In the genomic region with DNA sequence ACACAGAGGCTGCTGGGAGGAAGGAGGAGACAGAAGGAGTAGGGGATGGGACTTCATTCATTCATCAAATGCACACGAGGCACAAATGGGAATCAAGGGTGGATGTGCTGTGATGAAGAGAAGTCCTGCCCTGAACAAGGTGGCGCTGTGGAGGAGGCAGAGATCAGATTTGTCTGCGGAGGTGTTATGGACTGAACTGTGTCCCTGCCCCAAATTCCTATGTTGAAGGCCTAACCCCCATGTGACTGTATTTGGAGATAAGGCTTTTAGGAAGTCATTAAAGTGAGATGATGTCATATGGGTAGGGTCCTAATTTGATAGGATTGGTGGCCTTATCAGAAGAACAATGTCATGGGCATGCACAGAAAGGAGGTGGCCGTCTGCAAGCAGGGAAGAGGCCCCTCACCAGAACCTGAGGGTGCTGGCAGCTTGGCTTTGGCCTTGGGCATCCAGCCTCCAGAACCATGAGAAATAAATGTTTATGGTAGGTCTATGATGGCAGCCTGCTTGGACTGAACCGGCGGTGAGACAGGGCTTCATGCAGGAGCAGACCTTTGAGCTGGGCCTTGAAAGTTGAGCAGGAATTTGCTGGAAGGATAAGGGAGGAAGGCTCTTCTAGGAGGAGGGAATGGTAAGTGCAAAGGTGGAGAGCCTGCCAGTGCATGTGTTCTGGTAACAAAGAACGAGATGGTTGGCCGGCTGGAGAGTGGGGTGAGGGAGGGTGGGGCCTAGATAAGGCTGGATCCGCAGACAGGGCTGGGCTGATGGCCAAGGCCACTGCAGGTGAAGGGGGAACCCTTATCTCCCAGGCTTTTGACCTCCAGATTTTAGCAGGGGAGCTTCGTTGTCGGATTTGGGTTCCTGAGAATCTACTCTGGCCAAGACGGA, we compare ENCODE assay signal across 1 cellular context.
TF ChIP-seq lines count a peak whose summit lies in the region.

No MANE protein-coding gene starts in this region.

TF ChIP-seq in HEK293, 187 proteins besides CTCF, POLR2A, EP300 and RAD21 (continued from another document and continues in another):
- no peak for TF ChIP-seq ZNF488 (tag by site-specific recombination; IDR thresholded peaks at IDR 0.05)
- TF ChIP-seq ZNF660 (tag by site-specific recombination; IDR thresholded peaks at IDR 0.05), result no peak; the same call in 1 of the 2 replicates
- no peak for TF ChIP-seq ZNF132 (tag by site-specific recombination; IDR thresholded peaks at IDR 0.05; ENCODE audit: borderline replicate concordance)
- TF ChIP-seq SP2 (tag by site-specific recombination; IDR thresholded peaks at IDR 0.05), result peak; percentile 43
- TF ChIP-seq, protein P1, sequence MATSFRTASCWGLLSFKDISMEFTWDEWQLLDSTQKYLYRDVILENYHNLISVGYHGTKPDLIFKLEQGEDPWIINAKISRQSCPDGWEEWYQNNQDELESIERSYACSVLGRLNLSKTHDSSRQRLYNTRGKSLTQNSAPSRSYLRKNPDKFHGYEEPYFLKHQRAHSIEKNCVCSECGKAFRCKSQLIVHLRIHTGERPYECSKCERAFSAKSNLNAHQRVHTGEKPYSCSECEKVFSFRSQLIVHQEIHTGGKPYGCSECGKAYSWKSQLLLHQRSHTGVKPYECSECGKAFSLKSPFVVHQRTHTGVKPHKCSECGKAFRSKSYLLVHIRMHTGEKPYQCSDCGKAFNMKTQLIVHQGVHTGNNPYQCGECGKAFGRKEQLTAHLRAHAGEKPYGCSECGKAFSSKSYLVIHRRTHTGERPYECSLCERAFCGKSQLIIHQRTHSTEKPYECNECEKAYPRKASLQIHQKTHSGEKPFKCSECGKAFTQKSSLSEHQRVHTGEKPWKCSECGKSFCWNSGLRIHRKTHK (tag by site-specific recombination; IDR thresholded peaks at IDR 0.05), result no peak
- TF ChIP-seq ZNF645 (tag by site-specific recombination; IDR thresholded peaks at IDR 0.05), result no peak
- TF ChIP-seq TCF7L2 (IDR thresholded peaks at IDR 0.05; ENCODE audit: borderline replicate concordance, low read depth, low read length), result no peak
- TF ChIP-seq MZF1 (tag by site-specific recombination; IDR thresholded peaks at IDR 0.05; ENCODE audit: borderline replicate concordance), result no peak
- TF ChIP-seq GFI1B (tag by site-specific recombination; IDR thresholded peaks at IDR 0.05), result no peak
- no peak for TF ChIP-seq ZNF19 (tag by site-specific recombination; IDR thresholded peaks at IDR 0.05; ENCODE audit: low read depth)
- TF ChIP-seq ZNF391 (tag by site-specific recombination; IDR thresholded peaks at IDR 0.05; ENCODE audit: borderline replicate concordance, low read depth), result no peak
- no peak for TF ChIP-seq ZIC2 (tag by site-specific recombination; IDR thresholded peaks at IDR 0.05)
- TF ChIP-seq MEIS1 (CRISPR knock-in tag; IDR thresholded peaks at IDR 0.05; ENCODE audit: borderline replicate concordance), result no peak
- no peak for TF ChIP-seq ZNF791 (tag by site-specific recombination; IDR thresholded peaks at IDR 0.05)
- no peak for TF ChIP-seq ZNF544 (tag by site-specific recombination; IDR thresholded peaks at IDR 0.05)
- TF ChIP-seq ZSCAN16 (tag by site-specific recombination; IDR thresholded peaks at IDR 0.05), result no peak; the same call in 1 of the 2 replicates
- TF ChIP-seq KLF8 (tag by site-specific recombination; IDR thresholded peaks at IDR 0.05), result no peak
- TF ChIP-seq ZNF624 (tag by site-specific recombination; IDR thresholded peaks at IDR 0.05), result no peak
- peak; percentile 52; the same call in 1 of the 2 replicates for TF ChIP-seq ZNF398 (tag by site-specific recombination; IDR thresholded peaks at IDR 0.05)
- no peak for TF ChIP-seq HOXD13 (CRISPR knock-in tag; IDR thresholded peaks at IDR 0.05; ENCODE audit: borderline replicate concordance)
- TF ChIP-seq ZNF366 (tag by site-specific recombination; conservative IDR thresholded peaks at IDR 0.05), result peak; percentile 73
- no peak for TF ChIP-seq BCL6B (tag by site-specific recombination; IDR thresholded peaks at IDR 0.05)
- no peak for TF ChIP-seq ZNF184 (tag by site-specific recombination; IDR thresholded peaks at IDR 0.05)
- peak; percentile 66; the same call in 1 of the 2 replicates for TF ChIP-seq ZNF148 (tag by site-specific recombination; IDR thresholded peaks at IDR 0.05; ENCODE audit: borderline replicate concordance)
- 0 out of 2 replicates have a peak, but pooled peaks have one; percentile 17 for TF ChIP-seq ZNF621 (tag by site-specific recombination; IDR thresholded peaks at IDR 0.05)
- no peak for TF ChIP-seq GLIS2 (tag by site-specific recombination; IDR thresholded peaks at IDR 0.05)
- no peak for TF ChIP-seq ZNF146 (tag by site-specific recombination; IDR thresholded peaks at IDR 0.05)
- TF ChIP-seq ZNF530 (tag by site-specific recombination; IDR thresholded peaks at IDR 0.05; ENCODE audit: low read depth), result peak; percentile 6; the same call in 1 of the 2 replicates
- no peak for TF ChIP-seq ZNF423 (tag by site-specific recombination; IDR thresholded peaks at IDR 0.05)
- no peak for TF ChIP-seq ZNF585B (tag by site-specific recombination; IDR thresholded peaks at IDR 0.05)
- no peak for TF ChIP-seq ZFP41 (tag by site-specific recombination; IDR thresholded peaks at IDR 0.05; ENCODE audit: borderline replicate concordance)
- TF ChIP-seq ZNF121 (tag by site-specific recombination; IDR thresholded peaks at IDR 0.05), result no peak
- TF ChIP-seq ZBTB44 (tag by site-specific recombination; IDR thresholded peaks at IDR 0.05), result no peak
- TF ChIP-seq ZNF76 (tag by site-specific recombination; IDR thresholded peaks at IDR 0.05; ENCODE audit: borderline replicate concordance, low read depth), result peak; percentile 11; the same call in 1 of the 2 replicates
- no peak for TF ChIP-seq ZNF639 (tag by site-specific recombination; IDR thresholded peaks at IDR 0.05)
- 0 out of 2 replicates have a peak, but pooled peaks have one; percentile 16 for TF ChIP-seq ZSCAN30 (tag by site-specific recombination; IDR thresholded peaks at IDR 0.05)
- no peak for TF ChIP-seq ZFP37 (tag by site-specific recombination; IDR thresholded peaks at IDR 0.05)
- no peak for TF ChIP-seq ZBTB10 (tag by site-specific recombination; IDR thresholded peaks at IDR 0.05)
- TF ChIP-seq ZFHX2 (tag by site-specific recombination; conservative IDR thresholded peaks at IDR 0.05), result no peak; the same call in none of the 2 replicates
- no peak for TF ChIP-seq ZNF521 (tag by site-specific recombination; IDR thresholded peaks at IDR 0.05)
- no peak for TF ChIP-seq KLF9 (tag by site-specific recombination; IDR thresholded peaks at IDR 0.05; ENCODE audit: low read depth)
- TF ChIP-seq ZBTB8A (tag by site-specific recombination; IDR thresholded peaks at IDR 0.05), result no peak
- no peak for TF ChIP-seq SCRT1 (tag by site-specific recombination; IDR thresholded peaks at IDR 0.05; ENCODE audit: borderline replicate concordance)
- TF ChIP-seq ZXDB (tag by site-specific recombination; IDR thresholded peaks at IDR 0.05), result no peak
